In the genomic region with DNA sequence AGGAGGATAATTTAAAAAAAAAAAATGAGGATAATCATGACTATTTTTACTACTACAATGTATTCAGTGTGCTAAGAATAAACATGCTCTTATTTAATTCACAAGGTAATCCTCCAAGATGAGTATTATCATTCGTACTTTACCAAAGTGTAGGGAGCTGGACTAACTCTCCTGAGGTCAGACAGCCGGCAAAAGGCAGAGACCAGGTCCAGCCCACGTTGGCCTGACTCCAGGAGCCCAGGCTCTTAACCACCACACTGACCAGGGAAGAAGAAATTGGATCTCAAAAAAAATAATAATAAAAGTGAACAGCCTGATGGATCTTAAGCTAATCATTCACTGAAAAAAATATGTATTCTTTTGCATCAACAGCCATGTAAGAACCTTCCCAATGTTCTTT, we compare ENCODE assay signal across 28 cellular contexts. TPM values are rescaled to one million over a fixed set of nuclear protein-coding genes. Genes with fewer than 3 reads are reported as not detected.
"Had no signal": no experiment of that assay in that cellular context is flagged by ENCODE, and none has a peak within 500 bp of the region (broad histone marks: within the 10 kb centered on the region; RNA-seq: fewer than 3 reads in every experiment).

No MANE protein-coding gene starts in this region.

- H3K36me3 ChIP-seq: breast epithelium had no signal

- H3K27ac Mint-ChIP-seq: activated CD8-positive, alpha-beta memory T cell treated with anti-CD3 and anti-CD28 coated beads, Interleukin-2, amount 10 ng/mL, durations not matched to agents 7 days and 5 days; activated naive CD4-positive, alpha-beta T cell treated with anti-CD3 and anti-CD28 coated beads, Interleukin-2, amount 50 U/mL, for 24 hours; activated T-cell treated with anti-CD3 and anti-CD28 coated beads, Interleukin-2, amount 50 U/mL, for 24 hours; activated T-helper 1 cell treated with anti-CD3 and anti-CD28 coated beads, Interleukin-12 subunit alpha, Interleukin-12 subunit beta, Interleukin-2, Interleukin-4 antibody, amounts not matched to agents 30 ng/mL and 10 ng/mL and 1 ng/mL, durations not matched to agents 14 hours and 24 hours and 36 hours; T-helper 1 cell treated with Interleukin-12 subunit alpha and Interleukin-12 subunit beta and Interleukin-4 antibody, amounts not matched to agents 30 μg/mL and 1 μg/mL, for 36 hours; WTC11 had no signal

- H3K27ac ChIP-seq: breast epithelium, KMS-11, SJSA1 had no signal

- ATAC-seq: activated CD8-positive, alpha-beta memory T cell treated with anti-CD3 and anti-CD28 coated beads, Interleukin-2, amount 10 ng/mL, durations not matched to agents 7 days and 5 days; Panc1; SK-N-SH treated with all-trans-retinoic acid at 6 μM for 48 hours; WTC11 had no signal

- H3K9me3 ChIP-seq: breast epithelium, SJSA1 had no signal

- H3K27me3 ChIP-seq: breast epithelium, SJSA1 had no signal

- H3K4me3 ChIP-seq: breast epithelium, SJSA1 had no signal

- H3K9me3 Mint-ChIP-seq: activated naive CD4-positive, alpha-beta T cell treated with anti-CD3 and anti-CD28 coated beads, Interleukin-2, amount 50 U/mL, for 24 hours; activated T-helper 1 cell treated with anti-CD3 and anti-CD28 coated beads, Interleukin-12 subunit alpha, Interleukin-12 subunit beta, Interleukin-2, Interleukin-4 antibody, amounts not matched to agents 30 ng/mL and 10 ng/mL and 1 ng/mL, durations not matched to agents 14 hours and 24 hours and 36 hours; T-helper 1 cell treated with Interleukin-12 subunit alpha and Interleukin-12 subunit beta and Interleukin-4 antibody, amounts not matched to agents 30 μg/mL and 1 μg/mL, for 36 hours had no signal

- H3K4me1 ChIP-seq: breast epithelium had no signal

- H3K4me3 Mint-ChIP-seq: activated CD8-positive, alpha-beta memory T cell treated with anti-CD3 and anti-CD28 coated beads, Interleukin-2, amount 10 ng/mL, durations not matched to agents 7 days and 5 days; activated naive CD4-positive, alpha-beta T cell treated with anti-CD3 and anti-CD28 coated beads, Interleukin-2, amount 50 U/mL, for 24 hours; activated T-cell treated with anti-CD3 and anti-CD28 coated beads, Interleukin-2, amount 50 U/mL, for 24 hours; activated T-helper 1 cell treated with anti-CD3 and anti-CD28 coated beads, Interleukin-12 subunit alpha, Interleukin-12 subunit beta, Interleukin-2, Interleukin-4 antibody, amounts not matched to agents 30 ng/mL and 10 ng/mL and 1 ng/mL, durations not matched to agents 14 hours and 24 hours and 36 hours; T-helper 1 cell treated with Interleukin-12 subunit alpha and Interleukin-12 subunit beta and Interleukin-4 antibody, amounts not matched to agents 30 μg/mL and 1 μg/mL, for 36 hours; WTC11 had no signal

- DNase-seq: activated CD4-positive, alpha-beta T cell treated with anti-CD3 and anti-CD28 coated beads for 48 hours; activated CD4-positive, alpha-beta T cell treated with anti-CD3 and anti-CD28 coated beads, Interleukin-2, amount 50 U/mL, for 48 hours; activated CD4-positive, CD25-positive, alpha-beta regulatory T cell treated with anti-CD3 and anti-CD28 coated beads, Interleukin-2, amount 50 U/mL, for 72 hours; activated CD8-positive, alpha-beta memory T cell treated with anti-CD3 and anti-CD28 coated beads, Interleukin-2, amount 10 ng/mL, durations not matched to agents 7 days and 5 days; activated effector memory CD4-positive, alpha-beta T cell treated with Interleukin-2 at 50 U/mL for 16 hours; activated naive CD4-positive, alpha-beta T cell; activated T-cell treated with anti-CD3 and anti-CD28 coated beads, Interleukin-2, amount 50 U/mL, for 24 hours; aorta; NCI-H1092; NCI-H1417 treated with DMSO at 0.1 percent for 48 hours; NCI-H1694; NCI-H2029; NCI-H446; NCI-H524 treated with DMSO at 0.1 percent for 48 hours; NCI-H774; NK-92 treated with Interleukin-12 subunit alpha and Interleukin-12 subunit beta, amount 100 ng/mL, for 24 hours; OCI-M1; RPMI8226; SHP77 had no signal

- H3K4me1 Mint-ChIP-seq: activated CD8-positive, alpha-beta memory T cell treated with anti-CD3 and anti-CD28 coated beads, Interleukin-2, amount 10 ng/mL, durations not matched to agents 7 days and 5 days; activated naive CD4-positive, alpha-beta T cell treated with anti-CD3 and anti-CD28 coated beads, Interleukin-2, amount 50 U/mL, for 24 hours had no signal

RNA-seq across cellular contexts. Expression of a gene that starts 25.8 kb away (rescaled TPM):
- total RNA-seq: activated T-helper 1 cell treated with anti-CD3 and anti-CD28 coated beads, Interleukin-12 subunit alpha, Interleukin-12 subunit beta, Interleukin-2, Interleukin-4 antibody, amounts not matched to agents 30 ng/mL and 10 ng/mL and 1 ng/mL, durations not matched to agents 14 hours and 24 hours and 36 hours; aorta had no signal
